Comparison of ENCODE assay signal across 26 cellular contexts in the genomic region with DNA sequence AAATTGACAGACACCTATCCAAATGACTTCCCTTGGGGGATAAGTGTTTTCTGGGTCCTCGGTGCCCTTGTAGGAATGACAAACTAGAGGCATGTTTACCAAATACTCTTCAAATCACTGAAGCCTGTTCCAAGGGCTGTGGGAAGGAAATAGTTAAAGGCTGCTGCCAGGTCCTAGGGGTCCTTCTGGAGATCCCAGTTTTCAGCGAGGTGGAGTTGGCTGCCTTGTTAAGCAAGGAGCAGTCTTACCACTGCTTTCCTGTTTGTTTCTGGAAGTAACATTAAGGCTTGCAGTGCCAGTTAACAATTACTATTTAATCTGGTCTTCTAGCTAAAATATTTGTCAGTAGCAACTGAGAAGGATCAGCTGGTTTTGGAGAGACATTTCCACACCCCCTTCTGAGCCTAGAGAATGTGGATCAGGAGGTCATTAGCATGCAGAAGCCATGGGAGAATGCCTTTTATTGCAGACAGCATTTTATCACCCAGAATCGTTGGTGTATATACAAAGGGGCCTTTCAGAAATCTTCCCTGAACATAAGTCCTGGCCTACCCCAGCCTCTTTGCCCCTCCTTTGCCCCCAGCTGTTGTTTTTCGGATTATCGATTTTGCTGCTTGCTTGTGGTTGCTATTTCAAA.
DNase-seq lines count a peak whose midpoint lies in the region; ATAC-seq and TF ChIP-seq lines count a peak whose summit lies in the region.
"Had no signal": no experiment of that assay in that cellular context is flagged by ENCODE, and none has a peak within 500 bp of the region (broad histone marks: within the 10 kb centered on the region; RNA-seq: fewer than 3 reads in every experiment).

No MANE protein-coding gene starts in this region.

- H3K9me3 Mint-ChIP-seq in activated T-cell treated with anti-CD3 and anti-CD28 coated beads, Interleukin-2, amount 50 U/mL, for 24 hours, result no peaks in the 10 kb centered on the region
- H3K9me3 Mint-ChIP-seq in Calu3 (ENCODE audit: low read depth, unreplicated experiment), result no peaks in the 10 kb centered on the region
- H3K9me3 Mint-ChIP-seq: CD4-positive, alpha-beta memory T cell; central memory CD8-positive, alpha-beta T cell had no signal

- H3K27me3 Mint-ChIP-seq in activated T-cell treated with anti-CD3 and anti-CD28 coated beads, Interleukin-2, amount 50 U/mL, for 24 hours, result no peaks in the 10 kb centered on the region
- H3K27me3 Mint-ChIP-seq in Calu3 (ENCODE audit: unreplicated experiment), result peaks cover 34% of the 10 kb centered on the region

- H3K4me1 Mint-ChIP-seq in activated T-cell treated with anti-CD3 and anti-CD28 coated beads, Interleukin-2, amount 50 U/mL, for 24 hours (ENCODE audit: low read depth), result no peaks in the 10 kb centered on the region
- H3K4me1 Mint-ChIP-seq in Calu3 (ENCODE audit: low read depth, unreplicated experiment), result no peaks in the 10 kb centered on the region
- H3K4me1 Mint-ChIP-seq: central memory CD8-positive, alpha-beta T cell had no signal

- CTCF ChIA-PET in Calu3 (lab: Charles Lee), result no interaction called here

- no peak overlapping the region for H3K4me3 Mint-ChIP-seq in activated T-cell treated with anti-CD3 and anti-CD28 coated beads, Interleukin-2, amount 50 U/mL, for 24 hours
- no peak overlapping the region for H3K4me3 Mint-ChIP-seq in Calu3 (ENCODE audit: low read depth, unreplicated experiment)
- H3K4me3 Mint-ChIP-seq: CD4-positive, alpha-beta memory T cell; central memory CD8-positive, alpha-beta T cell had no signal

- H3K27ac ChIP-seq in caudate nucleus (ENCODE audit: low read depth, low read length), result peak overlapping the region; percentile 66
- H3K27ac ChIP-seq: heart left ventricle, SK-N-MC, upper lobe of left lung, VCaP had no signal

- peak; percentile 13 for DNase-seq in NCI-H524 treated with DMSO at 0.1 percent for 48 hours (lab: John Stamatoyannopoulos, UW)
- DNase-seq in caudate nucleus (lab: John Stamatoyannopoulos, UW), result peak in 4 of 61 donors; percentile 2 to 33 (median 7)
- DNase-seq in left kidney (ENCODE audit: low read depth, low spot score), result peak; percentile 75
- DNase-seq in retina, result peak; percentile 46
- DNase-seq in activated T-cell treated with anti-CD3 and anti-CD28 coated beads, Interleukin-2, amount 50 U/mL, for 24 hours, result no peak
- no peak for DNase-seq in Calu3
- no peak for DNase-seq in activated gamma-delta T cell (lab: John Stamatoyannopoulos, UW)
- DNase-seq: activated CD4-positive, alpha-beta T cell treated with anti-CD3 and anti-CD28 coated beads, Interleukin-2, amount 50 U/mL, for 4 hours; activated naive CD4-positive, alpha-beta T cell; amniotic stem cell; CD4-positive, alpha-beta memory T cell; DMS53; effector CD4-positive, alpha-beta T cell; heart left ventricle; NK-92 treated with Interleukin-12 subunit alpha and Interleukin-12 subunit beta, amount 100 ng/mL, for 24 hours; stimulated activated CD4-positive, alpha-beta T cell treated with anti-CD3 and anti-CD28 coated beads, Interleukin-1b, Interleukin-23, amount 100 ng/mL, for 48 hours; stimulated activated naive CD4-positive, alpha-beta T cell treated with Interleukin-2 at 50 U/mL for 16 hours; T-helper 2 cell; upper lobe of left lung had no signal

- intact Hi-C loops in Calu3 (cut with micrococcal nuclease; ENCODE audit: unreplicated experiment), result loop anchor here (10.0 kb wide), 1 partner anchor 284 kb away; no protein-coding TSS in a partner anchor

- no peak overlapping the region for H3K27ac Mint-ChIP-seq in activated T-cell treated with anti-CD3 and anti-CD28 coated beads, Interleukin-2, amount 50 U/mL, for 24 hours
- no peak overlapping the region for H3K27ac Mint-ChIP-seq in Calu3 (ENCODE audit: unreplicated experiment)
- H3K27ac Mint-ChIP-seq: CD4-positive, alpha-beta memory T cell had no signal

- no peak for ATAC-seq in HG02798 (IDR thresholded peaks at IDR 0.05; ENCODE audit: poor library complexity, unreplicated experiment)
- ATAC-seq: GM12878, K562, Panc1 had no signal

- H3K36me3 Mint-ChIP-seq in activated T-cell treated with anti-CD3 and anti-CD28 coated beads, Interleukin-2, amount 50 U/mL, for 24 hours (ENCODE audit: low read depth), result no peaks in the 10 kb centered on the region
- no peaks in the 10 kb centered on the region for H3K36me3 Mint-ChIP-seq in Calu3 (ENCODE audit: insufficient read depth, unreplicated experiment)
- H3K36me3 Mint-ChIP-seq: CD4-positive, alpha-beta memory T cell had no signal

- no peak for TF ChIP-seq CTCF in Calu3 (IDR thresholded peaks at IDR 0.05; ENCODE audit: unreplicated experiment)

- no TSS peak for BruUV-seq in Calu3 (replicated peaks; lab: Mats Ljungman, UMichigan)

Comparison
In these comparisons a context has a peak if more than half of its experiments do, and no peak if none do; other contexts are left out.
1. DNase-seq: peak in NCI-H524 treated with DMSO at 0.1 percent for 48 hours (single experiment), left kidney (single experiment) and retina (single experiment); none in activated T-cell treated with anti-CD3 and anti-CD28 coated beads, Interleukin-2, amount 50 U/mL, for 24 hours (single experiment), Calu3 (single experiment) and activated gamma-delta T cell (single experiment).